8 cellular contexts compared by ENCODE assay signal in the genomic region with DNA sequence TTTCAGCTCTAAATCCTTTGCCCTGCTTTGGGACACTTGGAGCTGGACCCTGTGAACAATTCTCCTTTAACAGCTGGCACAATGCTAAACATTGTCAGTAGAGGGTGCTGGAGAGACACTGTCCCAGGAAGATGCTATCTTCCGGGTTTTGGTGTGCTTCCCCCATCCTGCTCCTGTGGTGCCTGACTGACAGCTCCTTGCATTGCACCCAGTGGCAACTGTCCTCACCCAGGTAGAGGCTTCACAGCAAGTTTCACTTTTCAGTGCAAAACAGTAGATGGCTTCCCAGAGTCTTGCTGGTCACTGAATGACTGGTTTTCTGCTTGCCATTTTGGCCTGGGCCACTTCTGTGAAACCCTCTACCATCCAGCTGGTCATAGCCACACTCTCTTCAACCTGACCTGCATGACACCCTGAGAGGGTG.
DNase-seq lines count a peak whose midpoint lies in the region; ATAC-seq and TF ChIP-seq lines count a peak whose summit lies in the region.

No MANE protein-coding gene starts in this region.

- TF ChIP-seq CTCF in RWPE2 (IDR thresholded peaks at IDR 0.05; ENCODE audit: poor library complexity, severe bottlenecking) (peak; percentile 70), fibroblast of villous mesenchyme (IDR thresholded peaks at IDR 0.05; ENCODE audit: insufficient read depth, low read depth, low read length) (peak; percentile 33), gastrocnemius medialis (IDR thresholded peaks at IDR 0.05 in 4 of 5, conservative IDR thresholded peaks at IDR 0.05 in 1 of 5) (no peak)

- H3K9me3 ChIP-seq in RWPE2 (ENCODE audit: severe bottlenecking) (no peaks in the 10 kb centered on the region), gastrocnemius medialis (no peaks in the 10 kb centered on the region)

- H3K27me3 ChIP-seq in RWPE2 (ENCODE audit: insufficient read depth, poor library complexity, severe bottlenecking), result no peaks in the 10 kb centered on the region
- H3K27me3 ChIP-seq in gastrocnemius medialis, result no peaks in the 10 kb centered on the region

- no peaks in the 10 kb centered on the region for H3K4me1 Mint-ChIP-seq in activated T-cell treated with anti-CD3 and anti-CD28 coated beads, Interleukin-2, amount 50 U/mL, for 72 hours (ENCODE audit: low read depth)

- H3K27ac Mint-ChIP-seq in activated T-cell treated with anti-CD3 and anti-CD28 coated beads, Interleukin-2, amount 50 U/mL, for 72 hours, result no peak overlapping the region

- peak; percentile 7 to 8 for DNase-seq in activated T-cell treated with anti-CD3 and anti-CD28 coated beads, Interleukin-2, amount 50 U/mL, for 72 hours
- no peak for DNase-seq in activated T-cell treated with anti-CD3 and anti-CD28 coated beads, Interleukin-2, amount 50 U/mL, for 1 hour
- DNase-seq in RWPE2 (ENCODE audit: low spot score), result no peak
- DNase-seq in fibroblast of villous mesenchyme (ENCODE audit: low read depth), result peak; percentile 2
- DNase-seq in superior temporal gyrus (ENCODE audit: extremely low spot score), result peak; percentile 25
- DNase-seq in gastrocnemius medialis, result no peak

- peaks cover 3 to 4% of the 10 kb centered on the region in 2 donors for H3K9me3 Mint-ChIP-seq in activated T-cell treated with anti-CD3 and anti-CD28 coated beads, Interleukin-2, amount 50 U/mL, for 72 hours

- in situ Hi-C loops in gastrocnemius medialis (cut with MboI; ENCODE audit: low sequenced_read_pairs in 4 of 4), result no loop called here

- H3K27me3 Mint-ChIP-seq in activated T-cell treated with anti-CD3 and anti-CD28 coated beads, Interleukin-2, amount 50 U/mL, for 72 hours (ENCODE audit: low read depth), result no peaks in the 10 kb centered on the region

- H3K27ac ChIP-seq in RWPE2 (ENCODE audit: poor library complexity, severe bottlenecking), result no peak overlapping the region
- H3K27ac ChIP-seq in gastrocnemius medialis, result no peak overlapping the region

- H3K4me1 ChIP-seq in RWPE2 (ENCODE audit: insufficient read depth, poor library complexity, severe bottlenecking) (no peaks in the 10 kb centered on the region), gastrocnemius medialis (no peaks in the 10 kb centered on the region)

- intact Hi-C loops in gastrocnemius medialis (cut with DNase I; ENCODE audit: low total_unique reads), result no loop called here

- no peak for TF ChIP-seq POLR2A in gastrocnemius medialis (IDR thresholded peaks at IDR 0.05)

- H3K36me3 ChIP-seq in RWPE2 (ENCODE audit: low read depth), result no peaks in the 10 kb centered on the region
- H3K36me3 ChIP-seq in gastrocnemius medialis, result no peaks in the 10 kb centered on the region

- no peaks in the 10 kb centered on the region for H3K36me3 Mint-ChIP-seq in activated T-cell treated with anti-CD3 and anti-CD28 coated beads, Interleukin-2, amount 50 U/mL, for 72 hours (ENCODE audit: insufficient read depth in 2 of 2)

- ATAC-seq in activated T-cell treated with anti-CD3 and anti-CD28 coated beads, Interleukin-2, amount 50 U/mL, for 72 hours (replicated peaks in 1 of 2), result peak; percentile 37 to 57
- ATAC-seq in GM21576 (IDR thresholded peaks at IDR 0.05; ENCODE audit: unreplicated experiment) (peak; percentile 100), HG03565 (IDR thresholded peaks at IDR 0.05; ENCODE audit: unreplicated experiment) (peak; percentile 99), RWPE2 (ENCODE audit: low read depth) (peak; percentile 77), gastrocnemius medialis (no peak)

- no peak overlapping the region for H3K4me3 ChIP-seq in RWPE2 (ENCODE audit: severe bottlenecking)
- no peak overlapping the region for H3K4me3 ChIP-seq in fibroblast of villous mesenchyme (ENCODE audit: low read depth, low read length)
- no peak overlapping the region for H3K4me3 ChIP-seq in gastrocnemius medialis

- no peak overlapping the region for H3K4me3 Mint-ChIP-seq in activated T-cell treated with anti-CD3 and anti-CD28 coated beads, Interleukin-2, amount 50 U/mL, for 72 hours

Comparison
In these comparisons a context has a peak if more than half of its experiments do, and no peak if none do; other contexts are left out.
1. DNase-seq: peak in activated T-cell treated with anti-CD3 and anti-CD28 coated beads, Interleukin-2, amount 50 U/mL, for 72 hours (2 of 2), fibroblast of villous mesenchyme (single experiment) and superior temporal gyrus (single experiment); none in activated T-cell treated with anti-CD3 and anti-CD28 coated beads, Interleukin-2, amount 50 U/mL, for 1 hour (single experiment), RWPE2 (single experiment) and gastrocnemius medialis (0 of 2).
2. ATAC-seq: peak in activated T-cell treated with anti-CD3 and anti-CD28 coated beads, Interleukin-2, amount 50 U/mL, for 72 hours (2 of 2), GM21576 (single experiment), HG03565 (single experiment) and RWPE2 (single experiment); none in gastrocnemius medialis (0 of 2).
3. CTCF ChIP-seq: peak in RWPE2 (single experiment) and fibroblast of villous mesenchyme (single experiment); none in gastrocnemius medialis (0 of 5).